In genomic region chr21:19048088-19048672, GRCh38 we compare ENCODE assay signal across 16 cellular contexts.
DNase-seq lines count a peak whose midpoint lies in the region; ATAC-seq and TF ChIP-seq lines count a peak whose summit lies in the region.
"Had no signal": no experiment of that assay in that cellular context is flagged by ENCODE, and none has a peak within 500 bp of the region (broad histone marks: within the 10 kb centered on the region; RNA-seq: fewer than 3 reads in every experiment).

No MANE protein-coding gene starts in this region.

- peaks cover 7% of the 10 kb centered on the region for H3K4me1 ChIP-seq in mucosa of descending colon (ENCODE audit: low read depth)
- H3K4me1 ChIP-seq: BLaER1 had no signal

- in situ Hi-C loops in G401 (cut with HindIII; ENCODE audit: low sequenced_read_pairs): no loop called here

- intact Hi-C loops in mucosa of descending colon (cut with DNase I, micrococcal nuclease) (no loop called here), Right ventricle myocardium superior (cut with DNase I) (no loop called here)

- H3K27me3 Mint-ChIP-seq in effector memory CD8-positive, alpha-beta T cell: no peaks in the 10 kb centered on the region

- H3K27me3 ChIP-seq in WERI-Rb-1 (ENCODE audit: insufficient read depth, low read depth, severe bottlenecking): peaks cover 4% of the 10 kb centered on the region
- H3K27me3 ChIP-seq: BLaER1 had no signal

- no peak for TF ChIP-seq CTCF in mucosa of descending colon (IDR thresholded peaks at IDR 0.05)
- no peak for TF ChIP-seq CTCF in WERI-Rb-1 (IDR thresholded peaks at IDR 0.05; ENCODE audit: low read depth, low read length)

- ATAC-seq in mucosa of descending colon: peak; percentile 93
- ATAC-seq in effector memory CD8-positive, alpha-beta T cell (replicated peaks): no peak
- ATAC-seq in Right ventricle myocardium superior (ENCODE audit: poor library complexity): no peak

- H3K4me3 ChIP-seq in mucosa of descending colon (no peak overlapping the region), WERI-Rb-1 (ENCODE audit: low read depth, low read length) (no peak overlapping the region)
- H3K4me3 ChIP-seq: BLaER1 had no signal

- H3K9me3 Mint-ChIP-seq in effector memory CD8-positive, alpha-beta T cell: peaks cover 10 to 16% of the 10 kb centered on the region in 2 donors

- H3K4me1 Mint-ChIP-seq in effector memory CD8-positive, alpha-beta T cell (ENCODE audit: low read depth in 2 of 2): no peaks in the 10 kb centered on the region

- peak; percentile 52 for DNase-seq in G401 (ENCODE audit: low spot score)
- peak; percentile 10 for DNase-seq in LoVo (ENCODE audit: low spot score)
- peak; percentile 81 for DNase-seq in cerebellar cortex (ENCODE audit: low spot score)
- DNase-seq in mucosa of descending colon: peak in 1 of 3 donors; percentile 64
- no peak for DNase-seq in kidney tubule cell (ENCODE audit: low spot score)
- no peak for DNase-seq in effector memory CD8-positive, alpha-beta T cell
- DNase-seq in WERI-Rb-1: no peak
- no peak for DNase-seq in Right ventricle myocardium superior
- DNase-seq: 8988T, AML-193, DMS79, GDM1, HCEC 1CT, IMR-90 had no signal

- H3K4me3 Mint-ChIP-seq in effector memory CD8-positive, alpha-beta T cell: no peak overlapping the region

- H3K27ac Mint-ChIP-seq in effector memory CD8-positive, alpha-beta T cell: no peak overlapping the region

- H3K9me3 ChIP-seq in mucosa of descending colon (peaks cover 4% of the 10 kb centered on the region), WERI-Rb-1 (ENCODE audit: severe bottlenecking) (no peaks in the 10 kb centered on the region)
- H3K9me3 ChIP-seq: BLaER1 had no signal

- no peaks in the 10 kb centered on the region for H3K36me3 Mint-ChIP-seq in effector memory CD8-positive, alpha-beta T cell (ENCODE audit: insufficient read depth)

- H3K27ac ChIP-seq in WERI-Rb-1: no peak overlapping the region
- H3K27ac ChIP-seq: BLaER1, HL-60 had no signal

- H3K36me3 ChIP-seq in mucosa of descending colon (ENCODE audit: low read depth) (no peaks in the 10 kb centered on the region), WERI-Rb-1 (no peaks in the 10 kb centered on the region)
- H3K36me3 ChIP-seq: BLaER1 had no signal

Comparison
In these comparisons a context has a peak if more than half of its experiments do, and no peak if none do; other contexts are left out.
1. DNase-seq: peak in G401 (single experiment), LoVo (single experiment) and cerebellar cortex (single experiment); none in kidney tubule cell (single experiment), effector memory CD8-positive, alpha-beta T cell (0 of 3), WERI-Rb-1 (single experiment) and Right ventricle myocardium superior (single experiment).